Comparison of ENCODE assay signal across 9 cellular contexts in the genomic region with DNA sequence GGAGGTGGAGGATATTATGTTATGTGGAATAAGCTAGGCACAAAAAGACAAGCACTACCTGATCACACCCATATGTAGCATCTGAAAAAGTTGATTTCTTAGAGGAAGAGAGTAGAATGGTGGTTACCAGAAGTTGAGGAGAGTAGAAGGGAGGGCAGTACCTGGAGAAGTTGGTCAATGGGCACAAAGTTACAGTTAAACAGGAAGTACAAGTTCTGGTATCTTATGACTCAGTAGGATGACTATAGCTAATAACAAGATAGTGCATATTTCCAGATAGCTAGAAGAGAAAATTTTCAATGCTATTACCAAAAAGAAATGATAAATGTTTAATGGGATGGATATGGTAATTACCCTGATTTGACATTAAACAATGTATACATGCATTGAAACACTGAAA.
"Had no signal": no experiment of that assay in that cellular context is flagged by ENCODE, and none has a peak within 500 bp of the region (broad histone marks: within the 10 kb centered on the region; RNA-seq: fewer than 3 reads in every experiment).

No MANE protein-coding gene starts in this region.

- H3K36me3 ChIP-seq: HAP-1 had no signal

- H3K27ac ChIP-seq: GM23248, HL-60 had no signal

- H3K4me3 Mint-ChIP-seq: HFFc6, IgD-negative memory B cell had no signal

- H3K4me3 ChIP-seq: GM23248, HAP-1 had no signal

- FAIRE-seq: HepG2 had no signal

- H2AFZ ChIP-seq: GM23248 had no signal

- H3K9ac ChIP-seq: GM23248 had no signal

- ATAC-seq: HCT116, HepG2 had no signal

- H3K4me1 ChIP-seq: HAP-1 had no signal

- DNase-seq: GM23248, GOT3, H7, HFFc6 had no signal

- H3K36me3 Mint-ChIP-seq: IgD-negative memory B cell had no signal

- H3K27ac Mint-ChIP-seq: HFFc6 had no signal

- H3K27me3 Mint-ChIP-seq: IgD-negative memory B cell had no signal

- H3K4me1 Mint-ChIP-seq: IgD-negative memory B cell had no signal
